In the genomic region with DNA sequence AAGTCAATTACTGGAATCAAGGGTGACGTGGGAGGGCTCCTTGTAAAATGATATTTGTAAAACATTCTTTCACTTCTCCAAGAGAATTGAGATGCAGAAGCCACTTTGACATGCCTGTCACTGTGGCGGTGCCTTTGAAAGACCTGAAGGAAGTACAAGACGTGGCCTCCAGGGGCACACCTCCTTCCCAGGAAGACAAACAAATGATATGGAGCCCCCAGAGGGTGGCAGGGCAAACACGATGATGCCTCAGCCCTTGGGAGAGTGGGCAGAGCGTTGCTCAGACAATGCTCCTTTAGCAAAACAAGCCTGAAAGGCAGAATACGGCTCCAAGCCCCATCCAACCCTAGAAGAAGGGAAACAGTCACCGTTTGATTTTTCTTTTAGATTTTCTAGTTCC, we compare ENCODE assay signal across 8 cellular contexts. TPM values are rescaled to one million over a fixed set of nuclear protein-coding genes. Genes with fewer than 3 reads are reported as not detected.
A peak's percentile ranks its signal among the peaks of the same experiment; 100 is the strongest.
DNase-seq lines count a peak whose midpoint lies in the region; ATAC-seq and TF ChIP-seq lines count a peak whose summit lies in the region.

No MANE protein-coding gene starts in this region.

- ATAC-seq in DND-41 (ENCODE audit: insufficient read depth, low read depth): peak; percentile 78; the same call in 2 of the 3 replicates
- ATAC-seq in IMR-90 (ENCODE audit: low read depth): peak; percentile 15; the same call in 1 of the 2 replicates
- ATAC-seq in naive thymus-derived CD4-positive, alpha-beta T cell: peak; percentile 70
- ATAC-seq in HG03095 (IDR thresholded peaks at IDR 0.05; ENCODE audit: unreplicated experiment): no peak
- no peak for ATAC-seq in GM19023 (IDR thresholded peaks at IDR 0.05; ENCODE audit: unreplicated experiment)

- H3K4me1 ChIP-seq in DND-41 (ENCODE audit: insufficient read depth, low read length) (no peaks in the 10 kb centered on the region), IMR-90 (ENCODE audit: control insufficient read depth, insufficient read depth, low read length) (no peaks in the 10 kb centered on the region), adipocyte (ENCODE audit: control insufficient read depth, insufficient read depth, low read length) (peaks cover 20% of the 10 kb centered on the region), tibial nerve (peaks cover 0 to 13% (median 9%) of the 10 kb centered on the region in 4 donors)
- H3K4me1 ChIP-seq in naive thymus-derived CD4-positive, alpha-beta T cell (ENCODE audit: control insufficient read depth in 2 of 2, insufficient read depth in 2 of 2, low read length in 2 of 2): no peaks in the 10 kb centered on the region

- peak overlapping the region in 6 of 10 donors; percentile 7 to 58 (median 46) for H3K4me3 Mint-ChIP-seq in naive thymus-derived CD4-positive, alpha-beta T cell

- no peaks in the 10 kb centered on the region for H3K79me2 ChIP-seq in DND-41 (ENCODE audit: insufficient read depth, low read length)

- H4K5ac ChIP-seq in IMR-90 (ENCODE audit: low read depth, low read length): no peak overlapping the region

- H3K23ac ChIP-seq in IMR-90 (ENCODE audit: low read depth, low read length): no peak overlapping the region

- TF ChIP-seq EP300 in tibial nerve (IDR thresholded peaks at IDR 0.05): no peak

- no peak for TF ChIP-seq RAD21 in IMR-90 (IDR thresholded peaks at IDR 0.05; ENCODE audit: low read length)

- no peak overlapping the region for H2AK9ac ChIP-seq in IMR-90 (replicated peaks; ENCODE audit: low read depth, low read length, poor library complexity)

- H3K27me3 Mint-ChIP-seq in naive thymus-derived CD4-positive, alpha-beta T cell: peaks cover 4 to 43% (median 14%) of the 10 kb centered on the region in 5 donors

- no peak overlapping the region for H3K56ac ChIP-seq in IMR-90 (ENCODE audit: extremely low read depth, insufficient read depth, low read length)

- no peaks in the 10 kb centered on the region for H3K36me3 Mint-ChIP-seq in naive thymus-derived CD4-positive, alpha-beta T cell

- WGBS in IMR-90 (ENCODE audit: extremely low coverage in 2 of 2, insufficient read length in 1 of 2), 2 experiments: no CpG with 5 or more reads among the region's 7 CpGs
- WGBS in tibial nerve, 2 donors: 17 to 23% methylated on average over 7 of the region's 7 CpGs

- H2AK5ac ChIP-seq in IMR-90 (ENCODE audit: low read depth, low read length): no peak overlapping the region

- H3K27me3 ChIP-seq in DND-41 (ENCODE audit: insufficient read depth, low read length, poor library complexity) (peaks cover 25% of the 10 kb centered on the region), IMR-90 (ENCODE audit: control insufficient read depth, insufficient read depth, low read length) (peaks cover 13% of the 10 kb centered on the region), adipocyte (replicated peaks; ENCODE audit: control insufficient read depth, insufficient read depth, low read length) (peaks cover 7% of the 10 kb centered on the region), tibial nerve (no peaks in the 10 kb centered on the region)
- no peaks in the 10 kb centered on the region for H3K27me3 ChIP-seq in naive thymus-derived CD4-positive, alpha-beta T cell (ENCODE audit: control insufficient read depth in 2 of 2, insufficient read depth in 2 of 2, low read length in 2 of 2)

- dilution Hi-C loops in IMR-90 (cut with HindIII; ENCODE audit: low sequenced_read_pairs, unreplicated experiment): no loop called here

- no peak for TF ChIP-seq CTCF in DND-41 (IDR thresholded peaks at IDR 0.05; ENCODE audit: borderline replicate concordance, extremely low read depth, low read length, poor library complexity, severe bottlenecking)
- 0 out of 2 replicates have a peak, but pooled peaks have one; percentile 18 for TF ChIP-seq CTCF in IMR-90 (conservative IDR thresholded peaks at IDR 0.05; ENCODE audit: low read depth, low read length)
- TF ChIP-seq CTCF in tibial nerve (IDR thresholded peaks at IDR 0.05): no peak

- H2BK20ac ChIP-seq in IMR-90 (ENCODE audit: low read depth, low read length): no peak overlapping the region

- TF ChIP-seq POLR2A in IMR-90 (IDR thresholded peaks at IDR 0.05; ENCODE audit: low read depth, low read length) (no peak), tibial nerve (IDR thresholded peaks at IDR 0.05) (no peak)

- DNase-seq in DND-41: peak; percentile 15
- no peak for DNase-seq in IMR-90
- peak; percentile 53 for DNase-seq in adipocyte (ENCODE audit: low read depth)
- peak in 1 of 9 donors; percentile 20 for DNase-seq in naive thymus-derived CD4-positive, alpha-beta T cell
- no peak for DNase-seq in midbrain (lab: John Stamatoyannopoulos, UW)
- DNase-seq in tibial nerve (ENCODE audit: low spot score in 2 of 2): no peak

- H2BK5ac ChIP-seq in IMR-90 (ENCODE audit: low read depth, low read length, poor library complexity, severe bottlenecking): no peak overlapping the region

- no peak overlapping the region for H3K18ac ChIP-seq in IMR-90 (ENCODE audit: low read depth, low read length)

- H4K8ac ChIP-seq in IMR-90 (ENCODE audit: low read depth in 2 of 2, low read length in 2 of 2): no peak overlapping the region

- no peak overlapping the region for H3K4ac ChIP-seq in IMR-90 (ENCODE audit: low read depth, low read length)

- H2AFZ ChIP-seq in DND-41 (ENCODE audit: low read depth, low read length): no peak overlapping the region
- peak overlapping the region; percentile 60 for H2AFZ ChIP-seq in IMR-90 (replicated peaks; ENCODE audit: low read length, poor library complexity)

- H2BK120ac ChIP-seq in IMR-90 (ENCODE audit: low read depth, low read length): no peak overlapping the region

- no peak overlapping the region for H3K14ac ChIP-seq in IMR-90 (replicated peaks; ENCODE audit: low read depth, low read length)

- no peak overlapping the region for H3K27ac Mint-ChIP-seq in naive thymus-derived CD4-positive, alpha-beta T cell

- no peaks in the 10 kb centered on the region for H4K20me1 ChIP-seq in DND-41 (ENCODE audit: insufficient read depth, low read length)
- H4K20me1 ChIP-seq in IMR-90 (ENCODE audit: insufficient read depth, low read length): no peaks in the 10 kb centered on the region

- no peak overlapping the region for H2BK15ac ChIP-seq in IMR-90 (ENCODE audit: low read depth, low read length)

- H3K79me1 ChIP-seq in IMR-90 (ENCODE audit: low read depth in 1 of 2, low read length in 2 of 2): no peaks in the 10 kb centered on the region

- H3K4me2 ChIP-seq in DND-41 (ENCODE audit: insufficient read depth, low read length) (no peak overlapping the region), IMR-90 (ENCODE audit: low read depth, low read length) (peak overlapping the region; percentile 33)

- in situ Hi-C loops in IMR-90 (cut with MboI; ENCODE audit: low sequenced_read_pairs): no loop called here

- no TSS peak for BruUV-seq in IMR-90 (replicated peaks; lab: Mats Ljungman, UMichigan)

- CTCF ChIA-PET in IMR-90 (lab: Yijun Ruan, JAX): no interaction called here
- CTCF ChIA-PET in naive thymus-derived CD4-positive, alpha-beta T cell (lab: Charles Lee): interaction anchor here (1.4 kb wide), 1 partner anchor 13 kb away, joined by 3 read pairs; no protein-coding TSS in a partner anchor

- peaks cover 7 to 12% (median 9%) of the 10 kb centered on the region in 7 donors for H3K4me1 Mint-ChIP-seq in naive thymus-derived CD4-positive, alpha-beta T cell

- intact Hi-C loops in IMR-90 (cut with micrococcal nuclease): loop anchor here (1.0 kb wide), 1 partner anchor 91 kb away; no protein-coding TSS in a partner anchor
- intact Hi-C loops in naive thymus-derived CD4-positive, alpha-beta T cell (cut with micrococcal nuclease): loop anchor here (1.0 to 2.0 kb wide), 4 partner anchors 57 to 91 kb away; no protein-coding TSS in a partner anchor

- no peaks in the 10 kb centered on the region for H3K9me1 ChIP-seq in IMR-90 (ENCODE audit: insufficient read depth, low read length)

- H3K27ac ChIP-seq in DND-41 (ENCODE audit: low read length) (no peak overlapping the region), IMR-90 (ENCODE audit: insufficient read depth, low read length) (no peak overlapping the region), tibial nerve (no peak overlapping the region)
- H3K27ac ChIP-seq in naive thymus-derived CD4-positive, alpha-beta T cell (ENCODE audit: low read depth, low read length): no peak overlapping the region

- no peak overlapping the region for H4K91ac ChIP-seq in IMR-90 (ENCODE audit: insufficient read depth, low read depth, low read length)

- H3K9me3 ChIP-seq in DND-41 (ENCODE audit: insufficient read depth, low read length, severe bottlenecking) (no peaks in the 10 kb centered on the region), IMR-90 (ENCODE audit: control insufficient read depth, insufficient read depth, low read length) (no peaks in the 10 kb centered on the region), adipocyte (ENCODE audit: control insufficient read depth, low read length) (no peaks in the 10 kb centered on the region), tibial nerve (no peaks in the 10 kb centered on the region)
- no peaks in the 10 kb centered on the region for H3K9me3 ChIP-seq in naive thymus-derived CD4-positive, alpha-beta T cell (ENCODE audit: control insufficient read depth in 2 of 3, low read length in 3 of 3)

- no peaks in the 10 kb centered on the region for H3K36me3 ChIP-seq in DND-41 (ENCODE audit: insufficient read depth, low read length)
- no peaks in the 10 kb centered on the region for H3K36me3 ChIP-seq in IMR-90 (ENCODE audit: control insufficient read depth, insufficient read depth, low read length)
- H3K36me3 ChIP-seq in adipocyte (ENCODE audit: control insufficient read depth, insufficient read depth, low read length, severe bottlenecking): no peaks in the 10 kb centered on the region
- no peaks in the 10 kb centered on the region for H3K36me3 ChIP-seq in naive thymus-derived CD4-positive, alpha-beta T cell (ENCODE audit: control insufficient read depth in 2 of 3, insufficient read depth in 3 of 3, low read length in 3 of 3)
- H3K36me3 ChIP-seq in tibial nerve: no peaks in the 10 kb centered on the region

- POLR2A ChIA-PET in IMR-90 (lab: Charles Lee; ENCODE audit: unreplicated experiment): no interaction called here
- POLR2A ChIA-PET in naive thymus-derived CD4-positive, alpha-beta T cell (lab: Charles Lee): interaction anchor here (0.5 kb wide), 1 partner anchor 383 kb away, joined by 3 read pairs; no protein-coding TSS in a partner anchor

- H3K9ac ChIP-seq in DND-41 (ENCODE audit: low read depth, low read length) (no peak overlapping the region), IMR-90 (ENCODE audit: low read depth, low read length) (no peak overlapping the region), adipocyte (ENCODE audit: low read length) (peak overlapping the region; percentile 7)

- no peaks in the 10 kb centered on the region for H3K9me3 Mint-ChIP-seq in naive thymus-derived CD4-positive, alpha-beta T cell

- H3K4me3 ChIP-seq in DND-41 (ENCODE audit: low read depth in 1 of 2, low read length in 2 of 2): no peak overlapping the region
- H3K4me3 ChIP-seq in IMR-90 (ENCODE audit: insufficient read depth, low read depth, low read length): no peak overlapping the region
- H3K4me3 ChIP-seq in adipocyte (ENCODE audit: low read length): peak overlapping the region; percentile 77
- H3K4me3 ChIP-seq in naive thymus-derived CD4-positive, alpha-beta T cell (ENCODE audit: low read length): no peak overlapping the region
- H3K4me3 ChIP-seq in tibial nerve: peak overlapping the region in 1 of 4 donors; percentile 4

RNA-seq across cellular contexts. Expression of gene ATP12A, which starts 9.3 kb away (rescaled TPM):
- total RNA-seq in IMR-90 (2012; rRNA removed) (not detected in 2 replicates), tibial nerve (not detected)
- polyA plus RNA-seq in IMR-90 (2012; rRNA removed): not detected in 2 replicates
- not detected in 2 replicates for polyA plus RNA-seq in IMR-90 (2012; cell fraction: cytosol; rRNA removed)
- polyA plus RNA-seq in IMR-90 (2012; cell fraction: nucleus; rRNA removed; ENCODE audit: low replicate concordance): not detected in 2 replicates
- under 1 TPM in 1 of 5 experiments, not detected in 4; 0.39 TPM for total RNA-seq in naive thymus-derived CD4-positive, alpha-beta T cell
- not detected for polyA plus RNA-seq in naive thymus-derived CD4-positive, alpha-beta T cell

Comparison
In these comparisons a context has a peak if more than half of its experiments do, and no peak if none do; other contexts are left out.
1. ATAC-seq: peak in DND-41 (single experiment), IMR-90 (single experiment) and naive thymus-derived CD4-positive, alpha-beta T cell (single experiment); none in HG03095 (single experiment) and GM19023 (single experiment).
2. DNase-seq: peak in DND-41 (single experiment) and adipocyte (single experiment); none in IMR-90 (single experiment), midbrain (single experiment) and tibial nerve (0 of 2).